In genomic region chr1:121444096-121444495, GRCh38 we compare ENCODE assay signal across 19 cellular contexts.
DNase-seq lines count a peak whose midpoint lies in the region; ATAC-seq and TF ChIP-seq lines count a peak whose summit lies in the region.
"Had no signal": no experiment of that assay in that cellular context is flagged by ENCODE, and none has a peak within 500 bp of the region (broad histone marks: within the 10 kb centered on the region; RNA-seq: fewer than 3 reads in every experiment).

No MANE protein-coding gene starts in this region.

- TF ChIP-seq CTCF in RWPE1 (conservative IDR thresholded peaks at IDR 0.05; ENCODE audit: low read depth) = no peak

- no peak overlapping the region for H3K27ac ChIP-seq in RWPE1
- peak overlapping the region; percentile 49 for H3K27ac ChIP-seq in epithelial cell of prostate

- DNase-seq in ELR (ENCODE audit: low read depth) (peak; percentile 53), HT1080 (ENCODE audit: low read depth) (peak; percentile 35), RWPE1 (ENCODE audit: low spot score) (peak; percentile 6), epithelial cell of prostate (ENCODE audit: low read depth, low spot score) (peak; percentile 24), NCI-H1092 treated with DMSO at 0.1 percent for 48 hours (lab: John Stamatoyannopoulos, UW) (no peak), amniotic stem cell (lab: John Stamatoyannopoulos, UW) (no peak)
- DNase-seq in effector CD4-positive, alpha-beta T cell = no peak
- DNase-seq: EL, Kasumi-1, MG63, NCI-H1092, NCI-H1436 treated with DMSO at 0.1 percent for 48 hours, NCI-H1930, NCI-H226, NCI-H82, RPMI8226, SIG-M5, SK-N-SH had no signal

- CTCF ChIA-PET in RWPE1 (lab: Yijun Ruan, JAX) = interaction anchor here (0.7 kb wide), 1 partner anchor 33 kb away, joined by 3 read pairs; no protein-coding TSS in a partner anchor

- no peak for ATAC-seq in HG03095 (IDR thresholded peaks at IDR 0.05; ENCODE audit: unreplicated experiment)

- POLR2A ChIA-PET in RWPE1 (lab: Yijun Ruan, JAX; ENCODE audit: low non-redundant PET) = no interaction called here

Comparison
In these comparisons a context has a peak if more than half of its experiments do, and no peak if none do; other contexts are left out.
1. DNase-seq: peak in ELR (single experiment), HT1080 (single experiment), RWPE1 (single experiment) and epithelial cell of prostate (single experiment); none in effector CD4-positive, alpha-beta T cell (single experiment), NCI-H1092 treated with DMSO at 0.1 percent for 48 hours (single experiment) and amniotic stem cell (single experiment).